In genomic region chr7:139016931-139017511, GRCh38 we compare ENCODE assay signal across 1 cellular context.
TF ChIP-seq lines count a peak whose summit lies in the region.

No MANE protein-coding gene starts in this region.

TF ChIP-seq in GM23338, 12 proteins besides CTCF, POLR2A, EP300 and RAD21:
- TF ChIP-seq ETS1 (IDR thresholded peaks at IDR 0.05) (no peak), CREB1 (CRISPR knock-in tag; IDR thresholded peaks at IDR 0.05; ENCODE audit: low read depth) (no peak), ZNF331 (CRISPR knock-in tag; IDR thresholded peaks at IDR 0.05; ENCODE audit: low read depth) (no peak), REST (IDR thresholded peaks at IDR 0.05; ENCODE audit: unreplicated experiment) (no peak), ZNF462 (CRISPR knock-in tag; IDR thresholded peaks at IDR 0.05) (no peak), EZH2phosphoT487 (IDR thresholded peaks at IDR 0.05; ENCODE audit: unreplicated experiment) (no peak), POLR2AphosphoS5 (IDR thresholded peaks at IDR 0.05; ENCODE audit: low read depth) (no peak), EZH2 (IDR thresholded peaks at IDR 0.05; ENCODE audit: low read depth, unreplicated experiment) (no peak), ZNF114 (CRISPR knock-in tag; IDR thresholded peaks at IDR 0.05) (no peak), JUNB (IDR thresholded peaks at IDR 0.05; ENCODE audit: unreplicated experiment) (no peak), STAT1 (IDR thresholded peaks at IDR 0.05; ENCODE audit: unreplicated experiment) (no peak), NANOG (IDR thresholded peaks at IDR 0.05; ENCODE audit: borderline replicate concordance) (no peak)
